8 cellular contexts compared by ENCODE assay signal in genomic region chr1:31957701-31958674, GRCh38. TPM values are rescaled to one million over a fixed set of nuclear protein-coding genes. Genes with fewer than 3 reads are reported as not detected.
DNase-seq lines count a peak whose midpoint lies in the region; ATAC-seq and TF ChIP-seq lines count a peak whose summit lies in the region.

No MANE protein-coding gene starts in this region.

- H3K27me3 Mint-ChIP-seq in activated B cell treated with CpG ODN at 0.5 μM for 24 hours = no peaks in the 10 kb centered on the region

- no peaks in the 10 kb centered on the region for H3K36me3 Mint-ChIP-seq in activated B cell treated with CpG ODN at 0.5 μM for 24 hours (ENCODE audit: low read depth)

- H3K27me3 ChIP-seq in cardiac muscle cell (no peaks in the 10 kb centered on the region), upper lobe of right lung (no peaks in the 10 kb centered on the region)

- H3K36me3 ChIP-seq in cardiac muscle cell (no peaks in the 10 kb centered on the region), upper lobe of right lung (no peaks in the 10 kb centered on the region)

- TF ChIP-seq CTCF in cardiac muscle cell (IDR thresholded peaks at IDR 0.05; ENCODE audit: low read depth, low read length) (no peak), activated B cell treated with CpG ODN at 0.5 μM for 24 hours (IDR thresholded peaks at IDR 0.05) (no peak), upper lobe of right lung (IDR thresholded peaks at IDR 0.05) (no peak)

- DNase-seq in cardiac muscle cell (ENCODE audit: low read depth in 1 of 2, low spot score in 1 of 2) (peak; percentile 34 to 36), left ventricle myocardium superior (no peak), activated B cell treated with CpG ODN at 0.5 μM for 24 hours (no peak), medulla oblongata (ENCODE audit: extremely low spot score) (peak; percentile 73), upper lobe of right lung (no peak), NCI-H2171 (lab: John Stamatoyannopoulos, UW) (no peak)

- H3K27ac ChIP-seq in cardiac muscle cell (peak overlapping the region; percentile 39), upper lobe of right lung (no peak overlapping the region)

- H3K9me3 ChIP-seq in cardiac muscle cell (ENCODE audit: low read depth) = no peaks in the 10 kb centered on the region
- no peaks in the 10 kb centered on the region for H3K9me3 ChIP-seq in upper lobe of right lung

- H3K27ac Mint-ChIP-seq in activated B cell treated with CpG ODN at 0.5 μM for 24 hours = peak overlapping the region; percentile 80

- H3K4me1 ChIP-seq in cardiac muscle cell (ENCODE audit: low read depth) = peaks cover 32% of the 10 kb centered on the region
- H3K4me1 ChIP-seq in upper lobe of right lung = peaks cover 40% of the 10 kb centered on the region

- H3K9me3 Mint-ChIP-seq in activated B cell treated with CpG ODN at 0.5 μM for 24 hours = no peaks in the 10 kb centered on the region

- H3K4me3 ChIP-seq in cardiac muscle cell (no peak overlapping the region), upper lobe of right lung (no peak overlapping the region)

- intact Hi-C loops in left ventricle myocardium superior (cut with micrococcal nuclease) = no loop called here
- intact Hi-C loops in activated B cell treated with CpG ODN at 0.5 μM for 24 hours (cut with micrococcal nuclease) = loop anchor here (2.0 kb wide), 2 partner anchors 47 to 169 kb away; no protein-coding TSS in a partner anchor
- intact Hi-C loops in upper lobe of right lung (cut with DNase I) = loop anchor here (10.0 kb wide), 1 partner anchor 143 kb away; the partner anchor contains the start of gene SPOCD1

- peaks cover 54% of the 10 kb centered on the region for H3K4me1 Mint-ChIP-seq in activated B cell treated with CpG ODN at 0.5 μM for 24 hours

- POLR2A ChIA-PET in activated B cell treated with CpG ODN at 0.5 μM for 24 hours (lab: Charles Lee) = interaction anchor here (0.7 to 8.0 kb wide), 4 partner anchors 16 to 169 kb away, joined by 4 to 235 read pairs (median 8); partner anchors contain the start of gene PTP4A2

- ATAC-seq in left ventricle myocardium superior = no peak
- ATAC-seq in activated B cell treated with CpG ODN at 0.5 μM for 24 hours (ENCODE audit: low read depth) = no peak
- ATAC-seq in upper lobe of right lung = peak; percentile 35
- no peak for ATAC-seq in GM19023 (IDR thresholded peaks at IDR 0.05; ENCODE audit: unreplicated experiment)
- no peak for ATAC-seq in GM19351 (IDR thresholded peaks at IDR 0.05; ENCODE audit: unreplicated experiment)

- CTCF ChIA-PET in activated B cell treated with CpG ODN at 0.5 μM for 24 hours (lab: Charles Lee) = interaction anchor here (0.9 to 4.8 kb wide), 3 partner anchors 19 to 169 kb away, joined by 3 to 68 read pairs (median 9); partner anchors contain the start of gene PTP4A2

- H3K4me3 Mint-ChIP-seq in activated B cell treated with CpG ODN at 0.5 μM for 24 hours = peak overlapping the region; percentile 12

RNA-seq across cellular contexts. Expression of gene PTP4A2, which starts 19.8 kb away (rescaled TPM):
- total RNA-seq in cardiac muscle cell (105 and 161 TPM in 2 replicates), left ventricle myocardium superior (252 TPM), activated B cell treated with CpG ODN at 0.5 μM for 24 hours (249 and 275 TPM in 2 replicates), upper lobe of right lung (244 TPM)
- polyA plus RNA-seq in cardiac muscle cell = 285 and 366 TPM in 2 replicates

RNA-seq across cellular contexts. Expression of gene KHDRBS1, which starts 55.7 kb away (rescaled TPM):
- 86.8 and 99.5 TPM in 2 replicates for total RNA-seq in cardiac muscle cell
- polyA plus RNA-seq in cardiac muscle cell = 116 and 152 TPM in 2 replicates
- 61.7 TPM for total RNA-seq in left ventricle myocardium superior
- total RNA-seq in activated B cell treated with CpG ODN at 0.5 μM for 24 hours = 146 and 152 TPM in 2 replicates
- total RNA-seq in upper lobe of right lung = 81.7 TPM

Comparison
In these comparisons a context has a peak if more than half of its experiments do, and no peak if none do; other contexts are left out.
1. DNase-seq: peak in cardiac muscle cell (2 of 2) and medulla oblongata (single experiment); none in left ventricle myocardium superior (single experiment), activated B cell treated with CpG ODN at 0.5 μM for 24 hours (single experiment), upper lobe of right lung (single experiment) and NCI-H2171 (single experiment).